In genomic region chr1:71857862-71858261, GRCh38 we compare ENCODE assay signal across 25 cellular contexts.
DNase-seq lines count a peak whose midpoint lies in the region; TF ChIP-seq lines count a peak whose summit lies in the region.
"Had no signal": no experiment of that assay in that cellular context is flagged by ENCODE, and none has a peak within 500 bp of the region (broad histone marks: within the 10 kb centered on the region; RNA-seq: fewer than 3 reads in every experiment).

No MANE protein-coding gene starts in this region.

- no peaks in the 10 kb centered on the region for H3K36me3 Mint-ChIP-seq in glutamatergic neuron (ENCODE audit: unreplicated experiment)
- H3K36me3 Mint-ChIP-seq: activated CD4-positive, alpha-beta memory T cell treated with anti-CD3 and anti-CD28 coated beads for 36 hours; IgD-negative memory B cell had no signal

- no peaks in the 10 kb centered on the region for H3K9me3 Mint-ChIP-seq in glutamatergic neuron (ENCODE audit: unreplicated experiment)
- H3K9me3 Mint-ChIP-seq: activated B cell treated with CpG ODN at 0.5 μM for 24 hours; nephron; T-helper 2 cell treated with Interferon-gamma antibody and Interleukin-4, amounts not matched to agents 5 μg/mL and 100 μg/mL, for 36 hours had no signal

- peaks cover 0 to 15% (median 8%) of the 10 kb centered on the region in 11 experiments; a peak in 15 of 22 replicates for H3K9me3 ChIP-seq in BLaER1 treated with 17β-estradiol and CSF1 and Interleukin-3, amounts not matched to agents 10 nM and 100 nM (replicated peaks in 1 of 11)
- no peaks in the 10 kb centered on the region for H3K9me3 ChIP-seq in osteoblast (ENCODE audit: low read depth, low read length)
- H3K9me3 ChIP-seq: adrenal gland, SK-N-SH, tibial artery had no signal

- H3K27me3 ChIP-seq in BLaER1 treated with 17β-estradiol and CSF1 and Interleukin-3, amounts not matched to agents 10 nM and 100 nM, result no peaks in the 10 kb centered on the region
- H3K27me3 ChIP-seq in osteoblast (ENCODE audit: insufficient read depth, low read length), result no peaks in the 10 kb centered on the region
- H3K27me3 ChIP-seq: adrenal gland, tibial artery had no signal

- no peaks in the 10 kb centered on the region for H3K79me2 ChIP-seq in osteoblast (ENCODE audit: insufficient read depth, low read length)

- no peaks in the 10 kb centered on the region for H3K36me3 ChIP-seq in BLaER1 treated with 17β-estradiol and CSF1 and Interleukin-3, amounts not matched to agents 10 nM and 100 nM
- H3K36me3 ChIP-seq in osteoblast (ENCODE audit: insufficient read depth, low read length), result no peaks in the 10 kb centered on the region
- H3K36me3 ChIP-seq: adrenal gland, tibial artery had no signal

- no peak overlapping the region for H3K9ac ChIP-seq in BLaER1 treated with 17β-estradiol and CSF1 and Interleukin-3, amounts not matched to agents 10 nM and 100 nM
- H3K9ac ChIP-seq: SK-N-SH had no signal

- TF ChIP-seq CTCF in osteoblast (IDR thresholded peaks at IDR 0.05; ENCODE audit: extremely low read depth, low read depth, low read length) (no peak), glutamatergic neuron (IDR thresholded peaks at IDR 0.05; ENCODE audit: partially characterized antibody, unreplicated experiment) (no peak)

- peaks cover 8 to 37% (median 18%) of the 10 kb centered on the region in 10 experiments; a peak in 19 of 20 replicates for H3K4me1 ChIP-seq in BLaER1 treated with 17β-estradiol and CSF1 and Interleukin-3, amounts not matched to agents 10 nM and 100 nM
- peaks cover 9% of the 10 kb centered on the region for H3K4me1 ChIP-seq in osteoblast (ENCODE audit: insufficient read depth, low read length)
- H3K4me1 ChIP-seq: adrenal gland, tibial artery had no signal

- H3K27me3 Mint-ChIP-seq in glutamatergic neuron (ENCODE audit: unreplicated experiment), result no peaks in the 10 kb centered on the region
- H3K27me3 Mint-ChIP-seq: activated B cell treated with CpG ODN at 0.5 μM for 24 hours; activated CD4-positive, alpha-beta memory T cell treated with anti-CD3 and anti-CD28 coated beads for 36 hours; IgD-negative memory B cell had no signal

- H3K4me3 Mint-ChIP-seq in glutamatergic neuron (ENCODE audit: unreplicated experiment), result no peak overlapping the region
- H3K4me3 Mint-ChIP-seq: activated B cell treated with CpG ODN at 0.5 μM for 24 hours; activated CD4-positive, alpha-beta memory T cell treated with anti-CD3 and anti-CD28 coated beads for 36 hours; IgD-negative memory B cell; nephron; T-helper 2 cell treated with Interferon-gamma antibody and Interleukin-4, amounts not matched to agents 5 μg/mL and 100 μg/mL, for 36 hours had no signal

- H3K4me2 ChIP-seq in BLaER1 treated with 17β-estradiol and CSF1 and Interleukin-3, amounts not matched to agents 10 nM and 100 nM, result peak overlapping the region in 8 of 11 experiments; percentile 19 to 67 (median 50); a peak in 15 of 22 replicates
- H3K4me2 ChIP-seq in osteoblast (ENCODE audit: insufficient read depth, low read length), result peak overlapping the region; percentile 29
- H3K4me2 ChIP-seq: SK-N-SH had no signal

- no peak overlapping the region for H3K27ac ChIP-seq in BLaER1 treated with 17β-estradiol and CSF1 and Interleukin-3, amounts not matched to agents 10 nM and 100 nM
- no peak overlapping the region for H3K27ac ChIP-seq in osteoblast (ENCODE audit: low read depth, low read length)
- H3K27ac ChIP-seq in substantia nigra (ENCODE audit: low read depth, low read length, poor library complexity, severe bottlenecking), result no peak overlapping the region
- H3K27ac ChIP-seq: adrenal gland, epithelial cell of prostate, HL-60, skin epidermis, tibial artery had no signal

- H3K27ac Mint-ChIP-seq in glutamatergic neuron (ENCODE audit: unreplicated experiment), result no peak overlapping the region
- H3K27ac Mint-ChIP-seq: activated B cell treated with CpG ODN at 0.5 μM for 24 hours; activated CD4-positive, alpha-beta memory T cell treated with anti-CD3 and anti-CD28 coated beads for 36 hours; IgD-negative memory B cell; nephron; T-helper 2 cell treated with Interferon-gamma antibody and Interleukin-4, amounts not matched to agents 5 μg/mL and 100 μg/mL, for 36 hours had no signal

- DNase-seq in LHCN-M2 (ENCODE audit: low read depth) (peak; percentile 43), dedifferentiated amniotic fluid mesenchymal stem cell (ENCODE audit: extremely low spot score) (peak; percentile 32), osteoblast (ENCODE audit: insufficient read length, low spot score, missing footprints) (no peak), substantia nigra (lab: John Stamatoyannopoulos, UW) (no peak), glutamatergic neuron (no peak), islet precursor cell (no peak)
- DNase-seq: activated B cell treated with CpG ODN at 0.5 μM for 24 hours; activated CD4-positive, alpha-beta memory T cell treated with anti-CD3 and anti-CD28 coated beads for 36 hours; activated gamma-delta T cell; activated T-cell treated with anti-CD3 and anti-CD28 coated beads for 4 hours; adrenal gland; Calu3; central memory CD4-positive, alpha-beta T cell; mesendoderm; NCI-H187; SK-N-SH; stimulated activated naive CD4-positive, alpha-beta T cell; tibial artery had no signal

- no peaks in the 10 kb centered on the region for H4K20me1 ChIP-seq in BLaER1 treated with 17β-estradiol and CSF1 and Interleukin-3, amounts not matched to agents 10 nM and 100 nM
- H4K20me1 ChIP-seq in osteoblast (ENCODE audit: insufficient read depth, low read length), result peaks cover 4% of the 10 kb centered on the region

- H3K4me1 Mint-ChIP-seq in glutamatergic neuron (ENCODE audit: low read depth, unreplicated experiment), result peaks cover 7% of the 10 kb centered on the region
- H3K4me1 Mint-ChIP-seq: activated B cell treated with CpG ODN at 0.5 μM for 24 hours, IgD-negative memory B cell had no signal

- no peak overlapping the region for H3K4me3 ChIP-seq in BLaER1 treated with 17β-estradiol and CSF1 and Interleukin-3, amounts not matched to agents 10 nM and 100 nM
- no peak overlapping the region for H3K4me3 ChIP-seq in osteoblast (ENCODE audit: insufficient read depth, low read length)
- H3K4me3 ChIP-seq: adrenal gland, skin epidermis, tibial artery had no signal

- H2AFZ ChIP-seq in osteoblast (ENCODE audit: low read length), result no peak overlapping the region

Comparison
In these comparisons a context has a peak if more than half of its experiments do, and no peak if none do; other contexts are left out.
1. DNase-seq: peak in LHCN-M2 (single experiment) and dedifferentiated amniotic fluid mesenchymal stem cell (single experiment); none in osteoblast (single experiment), substantia nigra (0 of 49), glutamatergic neuron (single experiment) and islet precursor cell (single experiment).